Comparison of ENCODE assay signal across 17 cellular contexts in genomic region chr3:43753743-43754142, GRCh38.
DNase-seq lines count a peak whose midpoint lies in the region; ATAC-seq and TF ChIP-seq lines count a peak whose summit lies in the region.
"Had no signal": no experiment of that assay in that cellular context is flagged by ENCODE, and none has a peak within 500 bp of the region (broad histone marks: within the 10 kb centered on the region; RNA-seq: fewer than 3 reads in every experiment).

No MANE protein-coding gene starts in this region.

- no peak for TF ChIP-seq POLR2A in thyroid gland (IDR thresholded peaks at IDR 0.05)

- H3K36me3 ChIP-seq in SJSA1: no peaks in the 10 kb centered on the region
- no peaks in the 10 kb centered on the region for H3K36me3 ChIP-seq in thyroid gland
- H3K36me3 ChIP-seq: colonic mucosa, stomach had no signal

- ATAC-seq in HG03442 (IDR thresholded peaks at IDR 0.05; ENCODE audit: unreplicated experiment) (no peak), GM21529 (IDR thresholded peaks at IDR 0.05; ENCODE audit: unreplicated experiment) (no peak)
- ATAC-seq: activated naive CD8-positive, alpha-beta T cell treated with anti-CD3 and anti-CD28 coated beads, Interleukin-2, amount 50 U/mL, for 24 hours; esophagus mucosa had no signal

- WGBS in thyroid gland, 2 donors: 93% methylated on average over 1 of the region's 1 CpG

- peaks cover 27% of the 10 kb centered on the region for H3K4me1 ChIP-seq in SJSA1 (replicated peaks)
- H3K4me1 ChIP-seq in thyroid gland: peaks cover 20 to 34% of the 10 kb centered on the region in 2 donors
- H3K4me1 ChIP-seq: colonic mucosa had no signal

- intact Hi-C loops in thyroid gland (cut with DNase I): no loop called here

- no peak for TF ChIP-seq CTCF in fibroblast of mammary gland (conservative IDR thresholded peaks at IDR 0.05; ENCODE audit: control insufficient read depth, insufficient read depth, low read depth, low read length)
- no peak for TF ChIP-seq CTCF in thyroid gland (IDR thresholded peaks at IDR 0.05)

- H3K4me3 ChIP-seq in SJSA1 (no peak overlapping the region), fibroblast of mammary gland (ENCODE audit: control insufficient read depth, low read depth, low read length) (no peak overlapping the region), thyroid gland (replicated peaks in 1 of 3) (no peak overlapping the region)
- H3K4me3 ChIP-seq: colonic mucosa, skin epidermis, stomach had no signal

- H3K9me3 ChIP-seq in SJSA1 (replicated peaks) (no peaks in the 10 kb centered on the region), thyroid gland (no peaks in the 10 kb centered on the region)
- H3K9me3 ChIP-seq: Caco-2, colonic mucosa, stomach had no signal

- H3K27me3 ChIP-seq in SJSA1 (replicated peaks) (no peaks in the 10 kb centered on the region), thyroid gland (no peaks in the 10 kb centered on the region)
- H3K27me3 ChIP-seq: colonic mucosa, stomach had no signal

- DNase-seq in HCEC 1CT: peak; percentile 91
- peak in 1 of 2 experiments; percentile 33 for DNase-seq in SJSA1 (ENCODE audit: low read depth in 1 of 2, low spot score in 2 of 2)
- peak; percentile 57 for DNase-seq in fibroblast of mammary gland (ENCODE audit: low read depth)
- DNase-seq in thyroid gland: no peak
- no peak for DNase-seq in DMS 273 (lab: John Stamatoyannopoulos, UW; ENCODE audit: unreplicated experiment)
- DNase-seq: activated CD4-positive, CD25-positive, alpha-beta regulatory T cell treated with anti-CD3 and anti-CD28 coated beads, Interleukin-2, amount 50 U/mL, for 72 hours; activated naive CD8-positive, alpha-beta T cell treated with anti-CD3 and anti-CD28 coated beads, Interleukin-2, amount 50 U/mL, for 24 hours; activated T-cell treated with anti-CD3 and anti-CD28 coated beads, Interleukin-2, amount 50 U/mL, for 1 hour; Caco-2; colonic mucosa; NCI-H1092 treated with DMSO at 0.1 percent for 48 hours; occipital lobe; stomach had no signal

- peak overlapping the region; percentile 72 for H3K27ac ChIP-seq in SJSA1
- H3K27ac ChIP-seq in thyroid gland: peak overlapping the region; percentile 10 to 59 (median 53)
- H3K27ac ChIP-seq: colonic mucosa, skin epidermis, stomach had no signal

Comparison
In these comparisons a context has a peak if more than half of its experiments do, and no peak if none do; other contexts are left out.
1. DNase-seq: peak in HCEC 1CT (single experiment) and fibroblast of mammary gland (single experiment); none in thyroid gland (0 of 2) and DMS 273 (single experiment).